1 cellular context compared by ENCODE assay signal in genomic region chr22:19700790-19701419, GRCh38.
A peak's percentile ranks its signal among the peaks of the same experiment; 100 is the strongest.
TF ChIP-seq lines count a peak whose summit lies in the region.

No MANE protein-coding gene starts in this region.

TF ChIP-seq in K562, 482 proteins besides CTCF, POLR2A, EP300 and RAD21 (continued from another document):
- peak; percentile 47; the same call in 1 of the 2 replicates for TF ChIP-seq ZNF407 (IDR thresholded peaks at IDR 0.05; ENCODE audit: low read depth)
- no peak for TF ChIP-seq ZNF639 (CRISPR knock-in tag; conservative IDR thresholded peaks at IDR 0.05 in 1 of 2, IDR thresholded peaks at IDR 0.05 in 1 of 2)
- TF ChIP-seq RCOR1 (IDR thresholded peaks at IDR 0.05; ENCODE audit: borderline replicate concordance in 1 of 2, low read depth in 2 of 2, low read length in 2 of 2), result no peak
- no peak for TF ChIP-seq LCOR (CRISPR knock-in tag; IDR thresholded peaks at IDR 0.05)
- no peak for TF ChIP-seq SAP30 (IDR thresholded peaks at IDR 0.05; ENCODE audit: borderline replicate concordance, insufficient read depth, low read depth, low read length, poor library complexity, severe bottlenecking)
- no peak for TF ChIP-seq ELF1 (tag; IDR thresholded peaks at IDR 0.05)
- no peak for TF ChIP-seq ETS1 (conservative IDR thresholded peaks at IDR 0.05; ENCODE audit: control insufficient read depth, low read depth, low read length)
- TF ChIP-seq ZNF124 (CRISPR knock-in tag; IDR thresholded peaks at IDR 0.05), result no peak
- TF ChIP-seq HNRNPUL1 (IDR thresholded peaks at IDR 0.05; ENCODE audit: low read length), result no peak
- TF ChIP-seq ARID2 (IDR thresholded peaks at IDR 0.05), result peak; percentile 49; the same call in 1 of the 2 replicates
- TF ChIP-seq TFAM (CRISPR knock-in tag; conservative IDR thresholded peaks at IDR 0.05), result no peak
- TF ChIP-seq TRIM24 (IDR thresholded peaks at IDR 0.05), result peak in 1 of 2 experiments; percentile 53; a peak in 1 of 4 replicates
- no peak for TF ChIP-seq YY1 (IDR thresholded peaks at IDR 0.05; ENCODE audit: borderline replicate concordance in 1 of 3, control insufficient read depth in 1 of 3, extremely low read depth in 1 of 3, insufficient read depth in 3 of 3, insufficient read length in 1 of 3, insufficient replicate concordance in 2 of 3, low read depth in 1 of 3, low read length in 2 of 3)
- TF ChIP-seq ZNF24 (IDR thresholded peaks at IDR 0.05), result no peak
- no peak for TF ChIP-seq ZNF561 (CRISPR knock-in tag; conservative IDR thresholded peaks at IDR 0.05)
- no peak for TF ChIP-seq KHSRP (IDR thresholded peaks at IDR 0.05)
- peak; percentile 36 for TF ChIP-seq BRD9 (IDR thresholded peaks at IDR 0.05; ENCODE audit: low read depth, partially characterized antibody)
- TF ChIP-seq STAG1 (CRISPR knock-in tag; IDR thresholded peaks at IDR 0.05; ENCODE audit: borderline replicate concordance), result no peak
- no peak for TF ChIP-seq ZNF695 (CRISPR knock-in tag; IDR thresholded peaks at IDR 0.05)
- 0 out of 2 replicates have a peak, but pooled peaks have one; percentile 43 for TF ChIP-seq MTA1 (IDR thresholded peaks at IDR 0.05; ENCODE audit: borderline replicate concordance)
- no peak for TF ChIP-seq RAD51 (IDR thresholded peaks at IDR 0.05; ENCODE audit: borderline replicate concordance, low read depth)
- peak; percentile 99 for TF ChIP-seq ZNF512 (tag; IDR thresholded peaks at IDR 0.05)
- TF ChIP-seq MXI1 (IDR thresholded peaks at IDR 0.05; ENCODE audit: low read depth, low read length), result no peak
- TF ChIP-seq HOXB6 (CRISPR knock-in tag; IDR thresholded peaks at IDR 0.05; ENCODE audit: borderline replicate concordance), result no peak
- no peak for TF ChIP-seq CLOCK (CRISPR knock-in tag; IDR thresholded peaks at IDR 0.05; ENCODE audit: borderline replicate concordance)
- no peak for TF ChIP-seq RUNX1 (IDR thresholded peaks at IDR 0.05; ENCODE audit: low read depth)
- peak; percentile 58 for TF ChIP-seq ARHGAP35 (IDR thresholded peaks at IDR 0.05; ENCODE audit: partially characterized antibody)
- TF ChIP-seq BRF2 (IDR thresholded peaks at IDR 0.05; ENCODE audit: borderline replicate concordance, insufficient read depth, insufficient read length), result no peak
- no peak for TF ChIP-seq ZNF408 (CRISPR knock-in tag; IDR thresholded peaks at IDR 0.05; ENCODE audit: low read depth)
- TF ChIP-seq PHF20 (IDR thresholded peaks at IDR 0.05; ENCODE audit: partially characterized antibody), result no peak
- TF ChIP-seq ZNF253 (CRISPR knock-in tag; conservative IDR thresholded peaks at IDR 0.05), result no peak
TF ChIP-seq in K562: peak in this region for 27.
